ENCODE assay signal across 8 cellular contexts in the genomic region with DNA sequence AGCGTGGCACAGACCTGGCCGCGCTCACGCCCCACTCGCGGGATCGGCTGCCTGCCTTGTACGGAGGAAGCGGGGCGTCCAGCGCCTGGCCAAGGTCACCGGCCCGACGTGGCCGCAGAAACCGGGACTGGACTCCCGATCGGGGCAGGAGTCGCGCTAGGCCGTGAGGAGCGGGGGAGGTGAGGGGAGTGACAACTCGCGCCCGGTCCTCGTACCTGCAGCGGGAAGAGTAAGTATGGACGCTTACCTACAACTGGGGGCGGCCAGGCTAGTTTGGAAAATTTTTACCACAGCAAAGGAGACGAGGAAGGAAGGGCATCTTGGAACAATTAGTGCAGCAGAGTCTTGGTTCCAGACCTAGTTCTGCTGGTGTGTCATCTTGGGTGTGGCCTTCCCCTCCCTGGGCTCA. TPM values are rescaled to one million over a fixed set of nuclear protein-coding genes. Genes with fewer than 3 reads are reported as not detected.
DNase-seq lines count a peak whose midpoint lies in the region; ATAC-seq and TF ChIP-seq lines count a peak whose summit lies in the region.

No MANE protein-coding gene starts in this region.

- peak overlapping the region; percentile 78 for H3K4me3 Mint-ChIP-seq in activated CD8-positive, alpha-beta memory T cell treated with anti-CD3 and anti-CD28 coated beads, Interleukin-2, amount 10 ng/mL, durations not matched to agents 7 days and 5 days

- H3K79me2 ChIP-seq in SK-N-SH (ENCODE audit: insufficient read depth), result peaks cover 52% of the 10 kb centered on the region

- DNase-seq in activated CD8-positive, alpha-beta memory T cell treated with anti-CD3 and anti-CD28 coated beads, Interleukin-2, amount 10 ng/mL, durations not matched to agents 7 days and 5 days, result peak; percentile 45
- DNase-seq in activated CD8-positive, alpha-beta memory T cell treated with anti-CD3 and anti-CD28 coated beads, Interleukin-2, amount 50 U/mL, for 48 hours, result no peak
- DNase-seq in SK-N-SH (peak; percentile 72), mesenteric fat pad (ENCODE audit: low spot score) (peak; percentile 91), upper lobe of right lung (peak; percentile 76), NCI-H2196 treated with DMSO at 0.1 percent for 48 hours (lab: John Stamatoyannopoulos, UW; ENCODE audit: unreplicated experiment) (no peak), inferior parietal cortex (ENCODE audit: extremely low spot score) (no peak)

- TF ChIP-seq CTCF in SK-N-SH (IDR thresholded peaks at IDR 0.05) (no peak), upper lobe of right lung (IDR thresholded peaks at IDR 0.05) (no peak)

- CTCF ChIA-PET in activated CD8-positive, alpha-beta memory T cell treated with anti-CD3 and anti-CD28 coated beads, Interleukin-2, amount 10 ng/mL, durations not matched to agents 7 days and 5 days (lab: Charles Lee), result interaction anchor here (1.1 kb wide), 1 partner anchor 44 kb away, joined by 3 read pairs; no protein-coding TSS in a partner anchor
- CTCF ChIA-PET in SK-N-SH (lab: Yijun Ruan, JAX), result interaction anchor here (1.1 kb wide), 1 partner anchor 296 kb away, joined by 3 read pairs; no protein-coding TSS in a partner anchor

- peak overlapping the region; percentile 75 for H3K9ac ChIP-seq in SK-N-SH

- H3K9me3 Mint-ChIP-seq in activated CD8-positive, alpha-beta memory T cell treated with anti-CD3 and anti-CD28 coated beads, Interleukin-2, amount 10 ng/mL, durations not matched to agents 7 days and 5 days (ENCODE audit: low read depth), result peaks cover 6% of the 10 kb centered on the region

- no peak for ATAC-seq in activated CD8-positive, alpha-beta memory T cell treated with anti-CD3 and anti-CD28 coated beads, Interleukin-2, amount 10 ng/mL, durations not matched to agents 7 days and 5 days
- peak; percentile 7 for ATAC-seq in upper lobe of right lung

- H3K4me1 Mint-ChIP-seq in activated CD8-positive, alpha-beta memory T cell treated with anti-CD3 and anti-CD28 coated beads, Interleukin-2, amount 10 ng/mL, durations not matched to agents 7 days and 5 days, result peaks cover 28% of the 10 kb centered on the region

- peaks cover 8% of the 10 kb centered on the region for H3K36me3 Mint-ChIP-seq in activated CD8-positive, alpha-beta memory T cell treated with anti-CD3 and anti-CD28 coated beads, Interleukin-2, amount 10 ng/mL, durations not matched to agents 7 days and 5 days

- peak overlapping the region; percentile 83 to 86 for H3K4me3 ChIP-seq in SK-N-SH (ENCODE audit: low read depth in 2 of 2, low read length in 1 of 2)
- peak overlapping the region; percentile 75 for H3K4me3 ChIP-seq in ectodermal cell (ENCODE audit: insufficient read depth, low read depth, low read length)
- peak overlapping the region; percentile 76 for H3K4me3 ChIP-seq in upper lobe of right lung

- H4K20me1 ChIP-seq in SK-N-SH (ENCODE audit: insufficient read depth), result peaks cover 45% of the 10 kb centered on the region

- WGBS in SK-N-SH (ENCODE audit: low lambda C conversion rate), result under 1% methylated on average over 12 of the region's 30 CpGs
- 1% methylated on average over 30 of the region's 30 CpGs for WGBS in ectodermal cell, 2 experiments

- no peaks in the 10 kb centered on the region for H3F3A ChIP-seq in SK-N-SH (replicated peaks; ENCODE audit: insufficient read depth)

- H3K9me2 ChIP-seq in SK-N-SH, result no peaks in the 10 kb centered on the region

- H3K9me3 ChIP-seq in SK-N-SH (no peaks in the 10 kb centered on the region), ectodermal cell (ENCODE audit: control insufficient read depth, low read length) (no peaks in the 10 kb centered on the region), upper lobe of right lung (no peaks in the 10 kb centered on the region)

- TF ChIP-seq EP300 in SK-N-SH (IDR thresholded peaks at IDR 0.05; ENCODE audit: borderline replicate concordance in 1 of 2, low read depth in 1 of 2, low read length in 1 of 2), result no peak

- TF ChIP-seq RAD21 in SK-N-SH (IDR thresholded peaks at IDR 0.05; ENCODE audit: low read length), result no peak

- POLR2A ChIA-PET in SK-N-SH (lab: Yijun Ruan, JAX), result no interaction called here

- H3K27me3 ChIP-seq in SK-N-SH (ENCODE audit: insufficient read depth), result no peaks in the 10 kb centered on the region
- H3K27me3 ChIP-seq in ectodermal cell (ENCODE audit: control insufficient read depth, insufficient read depth, low read length, poor library complexity, severe bottlenecking), result no peaks in the 10 kb centered on the region
- H3K27me3 ChIP-seq in upper lobe of right lung, result no peaks in the 10 kb centered on the region

- H2AFZ ChIP-seq in SK-N-SH (ENCODE audit: low read depth), result no peak overlapping the region

- intact Hi-C loops in upper lobe of right lung (cut with DNase I), result no loop called here

- H3K4me2 ChIP-seq in SK-N-SH, result peak overlapping the region; percentile 92

- peaks cover 7 to 31% of the 10 kb centered on the region in 2 experiments; a peak in 3 of 4 replicates for H3K4me1 ChIP-seq in SK-N-SH (ENCODE audit: control insufficient read depth in 1 of 2, insufficient read depth in 2 of 2, low read depth in 1 of 2, low read length in 1 of 2)
- H3K4me1 ChIP-seq in ectodermal cell (ENCODE audit: control insufficient read depth, insufficient read depth, low read length), result peaks cover 10% of the 10 kb centered on the region
- H3K4me1 ChIP-seq in upper lobe of right lung, result peaks cover 30% of the 10 kb centered on the region

- peak overlapping the region; percentile 25 for H3K27ac Mint-ChIP-seq in activated CD8-positive, alpha-beta memory T cell treated with anti-CD3 and anti-CD28 coated beads, Interleukin-2, amount 10 ng/mL, durations not matched to agents 7 days and 5 days

- H3K27me3 Mint-ChIP-seq in activated CD8-positive, alpha-beta memory T cell treated with anti-CD3 and anti-CD28 coated beads, Interleukin-2, amount 10 ng/mL, durations not matched to agents 7 days and 5 days, result no peaks in the 10 kb centered on the region

- H3K36me3 ChIP-seq in SK-N-SH (replicated peaks in 1 of 2; ENCODE audit: control insufficient read depth in 1 of 2, insufficient read depth in 2 of 2, low read length in 1 of 2) (no peaks in the 10 kb centered on the region), ectodermal cell (ENCODE audit: control insufficient read depth, insufficient read depth, low read length) (no peaks in the 10 kb centered on the region), upper lobe of right lung (no peaks in the 10 kb centered on the region)

- H3K27ac ChIP-seq in SK-N-SH (ENCODE audit: low read depth in 2 of 2, low read length in 1 of 2) (peak overlapping the region in 1 of 2 experiments; percentile 68; a peak in 1 of 4 replicates), ectodermal cell (ENCODE audit: insufficient read depth, low read depth, low read length, poor library complexity, severe bottlenecking) (no peak overlapping the region), upper lobe of right lung (peak overlapping the region; percentile 68)

TF ChIP-seq in SK-N-SH, 30 proteins besides CTCF, POLR2A, EP300 and RAD21 (continues in another document):
- no peak for TF ChIP-seq YY1 (IDR thresholded peaks at IDR 0.05; ENCODE audit: low read depth)
- TF ChIP-seq MXI1 (IDR thresholded peaks at IDR 0.05; ENCODE audit: low read depth, low read length), result no peak
- TF ChIP-seq, protein P1, sequence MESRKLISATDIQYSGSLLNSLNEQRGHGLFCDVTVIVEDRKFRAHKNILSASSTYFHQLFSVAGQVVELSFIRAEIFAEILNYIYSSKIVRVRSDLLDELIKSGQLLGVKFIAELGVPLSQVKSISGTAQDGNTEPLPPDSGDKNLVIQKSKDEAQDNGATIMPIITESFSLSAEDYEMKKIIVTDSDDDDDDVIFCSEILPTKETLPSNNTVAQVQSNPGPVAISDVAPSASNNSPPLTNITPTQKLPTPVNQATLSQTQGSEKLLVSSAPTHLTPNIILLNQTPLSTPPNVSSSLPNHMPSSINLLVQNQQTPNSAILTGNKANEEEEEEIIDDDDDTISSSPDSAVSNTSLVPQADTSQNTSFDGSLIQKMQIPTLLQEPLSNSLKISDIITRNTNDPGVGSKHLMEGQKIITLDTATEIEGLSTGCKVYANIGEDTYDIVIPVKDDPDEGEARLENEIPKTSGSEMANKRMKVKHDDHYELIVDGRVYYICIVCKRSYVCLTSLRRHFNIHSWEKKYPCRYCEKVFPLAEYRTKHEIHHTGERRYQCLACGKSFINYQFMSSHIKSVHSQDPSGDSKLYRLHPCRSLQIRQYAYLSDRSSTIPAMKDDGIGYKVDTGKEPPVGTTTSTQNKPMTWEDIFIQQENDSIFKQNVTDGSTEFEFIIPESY (IDR thresholded peaks at IDR 0.05; ENCODE audit: borderline replicate concordance, low read depth), result no peak
- TF ChIP-seq SMC3 (IDR thresholded peaks at IDR 0.05; ENCODE audit: low read depth, low read length), result no peak
- TF ChIP-seq SIN3A (IDR thresholded peaks at IDR 0.05; ENCODE audit: borderline replicate concordance, low read depth, low read length), result no peak
- TF ChIP-seq NRF1 (IDR thresholded peaks at IDR 0.05; ENCODE audit: low read depth, low read length), result no peak
- TF ChIP-seq JUND (IDR thresholded peaks at IDR 0.05), result no peak
- no peak for TF ChIP-seq NFIC (IDR thresholded peaks at IDR 0.05; ENCODE audit: borderline replicate concordance)
- TF ChIP-seq PBX3 (IDR thresholded peaks at IDR 0.05), result no peak
- TF ChIP-seq FOSL2 (IDR thresholded peaks at IDR 0.05; ENCODE audit: borderline replicate concordance, low read depth), result no peak
- TF ChIP-seq RCOR1 (IDR thresholded peaks at IDR 0.05; ENCODE audit: low read length), result no peak

RNA-seq across cellular contexts. Expression of gene UBE2F, which starts 0.7 kb away (rescaled TPM):
- total RNA-seq in activated CD8-positive, alpha-beta memory T cell treated with anti-CD3 and anti-CD28 coated beads, Interleukin-2, amount 10 ng/mL, durations not matched to agents 7 days and 5 days, result 10 to 100 TPM; 22.1 to 44.1 TPM
- polyA plus RNA-seq in SK-N-SH (2012; rRNA removed), result 56.9 and 66.9 TPM in 2 replicates
- polyA plus RNA-seq in SK-N-SH (2012; cell fraction: cytosol; rRNA removed), result 78.1 and 79.9 TPM in 2 replicates
- 14.3 and 22.2 TPM in 2 replicates for polyA plus RNA-seq in SK-N-SH (2012; cell fraction: nucleus; rRNA removed)
- 46.5 TPM for polyA plus RNA-seq in ectodermal cell (2013, experiment 1 of 4)
- 46.4 TPM for polyA plus RNA-seq in ectodermal cell (2013, experiment 2 of 4)
- polyA plus RNA-seq in ectodermal cell (2013, experiment 3 of 4), result 40.3 TPM
- polyA plus RNA-seq in ectodermal cell (2013, experiment 4 of 4), result 43.9 TPM
- total RNA-seq in mesenteric fat pad, result 58.8 TPM
- 51.4 TPM for total RNA-seq in upper lobe of right lung

Comparison
In these comparisons a context has a peak if more than half of its experiments do, and no peak if none do; other contexts are left out.
1. DNase-seq: peak in activated CD8-positive, alpha-beta memory T cell treated with anti-CD3 and anti-CD28 coated beads, Interleukin-2, amount 10 ng/mL, durations not matched to agents 7 days and 5 days (single experiment), SK-N-SH (single experiment), mesenteric fat pad (single experiment) and upper lobe of right lung (single experiment); none in activated CD8-positive, alpha-beta memory T cell treated with anti-CD3 and anti-CD28 coated beads, Interleukin-2, amount 50 U/mL, for 48 hours (single experiment), NCI-H2196 treated with DMSO at 0.1 percent for 48 hours (single experiment) and inferior parietal cortex (single experiment).
2. Peak in every context shown above with its lines, with median percentiles within 50 percentile points of each other: H3K4me3 ChIP-seq.